In genomic region chr5:141366016-141366896, GRCh38 we compare ENCODE assay signal across 25 cellular contexts.
"Had no signal": no experiment of that assay in that cellular context is flagged by ENCODE, and none has a peak within 500 bp of the region (broad histone marks: within the 10 kb centered on the region; RNA-seq: fewer than 3 reads in every experiment).

No MANE protein-coding gene starts in this region.

- H3K9ac ChIP-seq: parathyroid adenoma had no signal

- FAIRE-seq: urothelium cell line had no signal

- H3K9me3 ChIP-seq: colonic mucosa, prostate gland had no signal

- H3K27me3 ChIP-seq: colonic mucosa, right lobe of liver had no signal

- H3K4me1 Mint-ChIP-seq: endodermal cell, nephron had no signal

- DNase-seq: colonic mucosa; effector CD4-positive, alpha-beta T cell; endodermal cell; foreskin fibroblast; glutamatergic neuron; islet precursor cell; left lung; lower lobe of right lung; midbrain; naive B cell; retina; right lobe of liver; stimulated activated CD4-positive, alpha-beta T cell treated with anti-CD3 and anti-CD28 coated beads, Interleukin-4, amount 100 ng/mL, for 1 hour; stimulated activated CD8-positive, alpha-beta memory T cell treated with anti-CD3 and anti-CD28 coated beads, Interleukin-4, amount 100 ng/mL, for 48 hours; substantia nigra; trophoblast cell had no signal

- H3K36me3 ChIP-seq: colonic mucosa, esophagus muscularis mucosa, left lung, lower lobe of right lung, prostate gland, right lobe of liver had no signal

- H3K79me2 ChIP-seq: parathyroid adenoma had no signal

- H2AFZ ChIP-seq: parathyroid adenoma had no signal

- H3K27ac ChIP-seq: colonic mucosa, esophagus muscularis mucosa, gastroesophageal sphincter, left lung, lower lobe of right lung, parathyroid adenoma, prostate gland, right lobe of liver had no signal

- H3K36me3 Mint-ChIP-seq: stimulated activated effector memory CD8-positive, alpha-beta T cell treated with anti-CD3 and anti-CD28 coated beads, Interleukin-12 subunit alpha, Interleukin-12 subunit beta, amount 100 ng/mL, for 72 hours had no signal

- H3K4me1 ChIP-seq: colonic mucosa, esophagus muscularis mucosa, gastroesophageal sphincter, left lung, lower lobe of right lung, parathyroid adenoma, prostate gland, right lobe of liver had no signal

- H3K27ac Mint-ChIP-seq: endodermal cell; memory B cell; nephron; stimulated activated effector memory CD8-positive, alpha-beta T cell treated with anti-CD3 and anti-CD28 coated beads, Interleukin-12 subunit alpha, Interleukin-12 subunit beta, amount 100 ng/mL, for 72 hours; stimulated activated naive CD8-positive, alpha-beta T cell treated with anti-CD3 and anti-CD28 coated beads, Interleukin-15, Interleukin-2, amounts not matched to agents 100 ng/mL and 50 ng/mL, for 24 hours had no signal

- H3K4me3 Mint-ChIP-seq: endodermal cell; memory B cell; nephron; stimulated activated effector memory CD8-positive, alpha-beta T cell treated with anti-CD3 and anti-CD28 coated beads, Interleukin-12 subunit alpha, Interleukin-12 subunit beta, amount 100 ng/mL, for 72 hours; stimulated activated naive CD8-positive, alpha-beta T cell treated with anti-CD3 and anti-CD28 coated beads, Interleukin-15, Interleukin-2, amounts not matched to agents 100 ng/mL and 50 ng/mL, for 24 hours had no signal

- H3K4me3 ChIP-seq: colonic mucosa, esophagus muscularis mucosa, gastroesophageal sphincter, left lung, lower lobe of right lung, prostate gland, right lobe of liver had no signal

- ATAC-seq: gastroesophageal sphincter; left lung; lower lobe of right lung; right lobe of liver; stimulated activated effector memory CD8-positive, alpha-beta T cell treated with anti-CD3 and anti-CD28 coated beads, Interleukin-12 subunit alpha, Interleukin-12 subunit beta, amount 100 ng/mL, for 72 hours had no signal
